ENCODE assay signal across 11 cellular contexts in genomic region chr14:66009104-66009503, GRCh38.
DNase-seq lines count a peak whose midpoint lies in the region; ATAC-seq, FAIRE-seq and TF ChIP-seq lines count a peak whose summit lies in the region.
"Had no signal": no experiment of that assay in that cellular context is flagged by ENCODE, and none has a peak within 500 bp of the region (broad histone marks: within the 10 kb centered on the region; RNA-seq: fewer than 3 reads in every experiment).

No MANE protein-coding gene starts in this region.

- no peaks in the 10 kb centered on the region for H3K36me3 ChIP-seq in kidney epithelial cell (ENCODE audit: control insufficient read depth, insufficient read depth, low read length)
- H3K36me3 ChIP-seq: cardiac muscle cell had no signal

- DNase-seq in AG08396 (ENCODE audit: low spot score): peak; percentile 53
- no peak for DNase-seq in HTR-8/SVneo (ENCODE audit: insufficient read length, low spot score)
- peak; percentile 28 for DNase-seq in kidney epithelial cell (ENCODE audit: low read depth)
- DNase-seq in CD4-positive, alpha-beta T cell: no peak

- CTCF ChIA-PET in CD4-positive, alpha-beta T cell (lab: Charles Lee): interaction anchor here (0.8 to 1.0 kb wide), 2 partner anchors 12 to 17 kb away, joined by 3 read pairs; no protein-coding TSS in a partner anchor

- no peaks in the 10 kb centered on the region for H3K36me3 Mint-ChIP-seq in brain
- H3K36me3 Mint-ChIP-seq in CD4-positive, alpha-beta T cell (ENCODE audit: low read depth): no peaks in the 10 kb centered on the region
- H3K36me3 Mint-ChIP-seq: CD14-positive monocyte had no signal

- peak; percentile 88 for FAIRE-seq in HTR-8/SVneo (lab: Jason Lieb, UNC)
- FAIRE-seq: GM19239 had no signal

- H3K27ac Mint-ChIP-seq in brain: peak overlapping the region in 3 of 5 experiments; percentile 10 to 40 (median 37)
- H3K27ac Mint-ChIP-seq in CD4-positive, alpha-beta T cell: no peak overlapping the region

- H3K4me3 ChIP-seq in kidney epithelial cell (ENCODE audit: low read depth, low read length): no peak overlapping the region
- H3K4me3 ChIP-seq: cardiac muscle cell had no signal

- H3K27me3 ChIP-seq in kidney epithelial cell (ENCODE audit: control insufficient read depth, insufficient read depth, low read length): peaks cover 3% of the 10 kb centered on the region
- H3K27me3 ChIP-seq in CD4-positive, alpha-beta T cell (ENCODE audit: control insufficient read depth, insufficient read depth, low read length): no peaks in the 10 kb centered on the region
- H3K27me3 ChIP-seq: cardiac muscle cell had no signal

- intact Hi-C loops in CD4-positive, alpha-beta T cell (cut with DNase I, micrococcal nuclease): no loop called here

- H3K4me3 Mint-ChIP-seq in brain: no peak overlapping the region
- no peak overlapping the region for H3K4me3 Mint-ChIP-seq in CD4-positive, alpha-beta T cell
- H3K4me3 Mint-ChIP-seq: CD14-positive monocyte had no signal

- TF ChIP-seq CTCF in brain (conservative IDR thresholded peaks at IDR 0.05) (no peak), kidney epithelial cell (IDR thresholded peaks at IDR 0.05; ENCODE audit: insufficient read depth, low read length, poor library complexity, severe bottlenecking) (no peak)
- no peak for TF ChIP-seq CTCF in CD4-positive, alpha-beta T cell (IDR thresholded peaks at IDR 0.05)

- POLR2A ChIA-PET in CD4-positive, alpha-beta T cell (lab: Charles Lee): no interaction called here

- H3K9me3 Mint-ChIP-seq in brain: peaks cover 6 to 30% (median 10%) of the 10 kb centered on the region in 5 experiments
- H3K9me3 Mint-ChIP-seq in CD4-positive, alpha-beta T cell: no peaks in the 10 kb centered on the region

- peaks cover 17% of the 10 kb centered on the region for H3K4me1 Mint-ChIP-seq in brain
- H3K4me1 Mint-ChIP-seq in CD4-positive, alpha-beta T cell (ENCODE audit: low read depth): no peaks in the 10 kb centered on the region

- ATAC-seq in HG03342 (IDR thresholded peaks at IDR 0.05; ENCODE audit: unreplicated experiment) (no peak), GM19023 (IDR thresholded peaks at IDR 0.05; ENCODE audit: unreplicated experiment) (no peak), HG03457 (IDR thresholded peaks at IDR 0.05; ENCODE audit: unreplicated experiment) (no peak)
- no peak for ATAC-seq in CD4-positive, alpha-beta T cell (ENCODE audit: poor library complexity)

- no peak overlapping the region for H3K27ac ChIP-seq in CD4-positive, alpha-beta T cell (ENCODE audit: low read depth, low read length)
- H3K27ac ChIP-seq: cardiac muscle cell had no signal

- no peaks in the 10 kb centered on the region for H3K9me3 ChIP-seq in CD4-positive, alpha-beta T cell (ENCODE audit: control insufficient read depth, low read length)

- peaks cover 4% of the 10 kb centered on the region for H3K27me3 Mint-ChIP-seq in brain
- no peaks in the 10 kb centered on the region for H3K27me3 Mint-ChIP-seq in CD4-positive, alpha-beta T cell

Comparison
In these comparisons a context has a peak if more than half of its experiments do, and no peak if none do; other contexts are left out.
1. DNase-seq: peak in AG08396 (single experiment) and kidney epithelial cell (single experiment); none in HTR-8/SVneo (single experiment) and CD4-positive, alpha-beta T cell (0 of 10).